In the genomic region with DNA sequence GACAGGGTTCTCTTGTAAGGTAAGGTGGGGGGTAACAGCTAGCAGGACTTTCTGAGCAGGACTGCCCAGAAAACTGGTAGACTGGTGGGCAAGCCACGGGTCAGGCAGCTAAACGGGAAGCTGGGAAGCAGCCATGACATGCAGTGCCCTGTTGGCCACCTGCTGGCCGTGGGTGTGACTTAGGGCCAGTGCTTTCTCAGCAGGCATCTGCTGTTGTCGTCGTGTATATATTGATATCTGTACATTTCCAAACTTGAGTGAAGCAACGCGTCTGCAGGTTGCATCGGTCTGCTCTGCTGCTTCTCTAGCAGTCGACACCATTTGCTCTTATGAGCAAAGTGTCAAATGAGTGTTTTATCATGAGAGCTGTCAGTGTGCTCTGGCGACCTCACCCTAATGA, we compare ENCODE assay signal across 1 cellular context.
TF ChIP-seq lines count a peak whose summit lies in the region.

No MANE protein-coding gene starts in this region.

TF ChIP-seq in HepG2, 621 proteins besides CTCF, POLR2A, EP300 and RAD21:
- 0 out of 2 replicates have a peak, but pooled peaks have one; percentile 14 for TF ChIP-seq STAG1 (CRISPR knock-in tag; IDR thresholded peaks at IDR 0.05)
- no peak for TF ChIP-seq PHF20 (CRISPR knock-in tag; IDR thresholded peaks at IDR 0.05)
TF ChIP-seq in HepG2: peak in this region for 1.
